ENCODE assay signal across 8 cellular contexts in the genomic region with DNA sequence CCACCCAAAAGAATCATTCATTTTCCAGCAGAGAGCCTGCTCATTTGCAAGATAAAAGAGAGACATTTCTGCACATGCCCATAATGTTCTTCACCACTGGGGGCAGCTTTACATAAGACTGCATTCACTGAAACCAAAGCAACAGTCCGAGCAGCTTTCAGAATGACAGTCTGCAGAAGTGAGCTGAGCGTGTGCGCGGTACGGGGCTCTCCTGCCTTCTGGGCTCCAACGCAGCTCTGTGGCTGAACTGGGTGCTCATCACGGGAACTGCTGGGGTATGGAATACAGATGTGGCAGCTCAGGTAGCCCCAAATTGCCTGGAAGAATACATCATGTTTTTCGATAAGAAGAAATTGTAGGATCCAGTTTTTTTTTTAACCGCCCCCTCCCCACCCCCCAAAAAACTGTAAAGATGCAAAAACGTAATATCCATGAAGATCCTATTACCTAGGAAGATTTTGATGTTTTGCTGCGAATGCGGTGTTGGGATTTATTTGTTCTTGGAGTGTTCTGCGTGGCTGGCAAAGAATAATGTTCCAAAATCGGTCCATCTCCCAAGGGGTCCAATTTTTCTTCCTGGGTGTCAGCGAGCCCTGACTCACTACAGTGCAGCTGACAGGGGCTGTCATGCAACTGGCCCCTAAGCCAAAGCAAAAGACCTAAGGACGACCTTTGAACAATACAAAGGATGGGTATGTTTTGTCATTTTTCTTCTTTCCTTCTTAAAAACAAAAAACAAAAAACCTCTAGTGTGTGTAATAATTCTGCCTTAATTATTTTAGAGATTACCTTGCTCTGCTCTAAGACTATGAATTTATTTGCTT. TPM values are rescaled to one million over a fixed set of nuclear protein-coding genes. Genes with fewer than 3 reads are reported as not detected.
A peak's percentile ranks its signal among the peaks of the same experiment; 100 is the strongest.
DNase-seq lines count a peak whose midpoint lies in the region; ATAC-seq lines count a peak whose summit lies in the region.

Gene LRRTM3, plus strand, starts transcription at position 141 of the 824 bp plus-strand sequence.

- H4K8ac ChIP-seq in trophoblast cell (ENCODE audit: low read depth, low read length): no peak within 1 kb of the TSS

- H4K91ac ChIP-seq in trophoblast cell (ENCODE audit: low read depth, low read length): no peak within 1 kb of the TSS

- peaks cover 4% of the 10 kb centered on the region for H3K4me1 Mint-ChIP-seq in activated T-helper 2 cell treated with anti-CD3 and anti-CD28 coated beads, Interferon-gamma antibody, Interleukin-2, Interleukin-4, amounts not matched to agents 10 μg/mL and 5 μg/mL and 100 μg/mL, durations not matched to agents 14 hours and 24 hours and 36 hours (ENCODE audit: low read depth)

- DNase-seq in Caki2 (ENCODE audit: low read depth) (peak; percentile 55), NCI-H2196 treated with DMSO at 0.1 percent for 48 hours (lab: John Stamatoyannopoulos, UW; ENCODE audit: unreplicated experiment) (peak; percentile 1), Right ventricle myocardium superior (peak; percentile 30), trophoblast cell (peak; percentile 8 to 48)
- DNase-seq in activated T-helper 2 cell treated with anti-CD3 and anti-CD28 coated beads, Interferon-gamma antibody, Interleukin-2, Interleukin-4, amounts not matched to agents 10 μg/mL and 5 μg/mL and 100 μg/mL, durations not matched to agents 14 hours and 24 hours and 36 hours (ENCODE audit: low spot score): peak; percentile 9
- no peak for DNase-seq in effector memory CD4-positive, alpha-beta T cell

- no peak within 1 kb of the TSS for H3K18ac ChIP-seq in trophoblast cell (ENCODE audit: low read length)

- H3K27ac Mint-ChIP-seq in activated T-helper 2 cell treated with anti-CD3 and anti-CD28 coated beads, Interferon-gamma antibody, Interleukin-2, Interleukin-4, amounts not matched to agents 10 μg/mL and 5 μg/mL and 100 μg/mL, durations not matched to agents 14 hours and 24 hours and 36 hours: no peak within 1 kb of the TSS

- intact Hi-C loops in activated T-helper 2 cell treated with anti-CD3 and anti-CD28 coated beads, Interferon-gamma antibody, Interleukin-2, Interleukin-4, amounts not matched to agents 10 μg/mL and 5 μg/mL and 100 μg/mL, durations not matched to agents 14 hours and 24 hours and 36 hours (cut with micrococcal nuclease): loop anchor here (5.0 kb wide), 2 partner anchors 596 to 744 kb away; no protein-coding TSS in a partner anchor
- intact Hi-C loops in Right ventricle myocardium superior (cut with DNase I): no loop called here

- no peak within 1 kb of the TSS for H2BK5ac ChIP-seq in trophoblast cell (ENCODE audit: low read depth, low read length, poor library complexity)

- H2BK12ac ChIP-seq in trophoblast cell (ENCODE audit: low read length): no peak within 1 kb of the TSS

- H3K4me1 ChIP-seq in trophoblast cell (ENCODE audit: control insufficient read depth in 1 of 2, insufficient read depth in 2 of 2, low read length in 2 of 2): no peaks in the 10 kb centered on the region
- H3K4me1 ChIP-seq in effector memory CD4-positive, alpha-beta T cell (ENCODE audit: control insufficient read depth, insufficient read depth, low read length, poor library complexity, severe bottlenecking): no peaks in the 10 kb centered on the region

- no peaks in the 10 kb centered on the region for H3K79me1 ChIP-seq in trophoblast cell (ENCODE audit: low read length)

- no peak within 1 kb of the TSS for H2AFZ ChIP-seq in trophoblast cell (ENCODE audit: insufficient read depth, low read length, poor library complexity)

- H2AK5ac ChIP-seq in trophoblast cell (ENCODE audit: low read length): no peak within 1 kb of the TSS

- no peaks in the 10 kb centered on the region for H3K9me3 ChIP-seq in trophoblast cell (ENCODE audit: insufficient read depth, low read depth, low read length)
- no peaks in the 10 kb centered on the region for H3K9me3 ChIP-seq in effector memory CD4-positive, alpha-beta T cell (ENCODE audit: control insufficient read depth, low read length)

- in situ Hi-C loops in Caki2 (cut with HindIII; ENCODE audit: low pct_unique_long_range_greater_than_20kb, low sequenced_read_pairs): no loop called here

- no peaks in the 10 kb centered on the region for H3K36me3 ChIP-seq in trophoblast cell (ENCODE audit: control insufficient read depth in 1 of 2, insufficient read depth in 2 of 2, low read length in 2 of 2)
- no peaks in the 10 kb centered on the region for H3K36me3 ChIP-seq in effector memory CD4-positive, alpha-beta T cell (ENCODE audit: control insufficient read depth, insufficient read depth, low read length)

- H3K27ac ChIP-seq in trophoblast cell (ENCODE audit: low read depth, low read length): no peak within 1 kb of the TSS
- H3K27ac ChIP-seq in effector memory CD4-positive, alpha-beta T cell (ENCODE audit: insufficient read depth, low read length, poor library complexity, severe bottlenecking): no peak within 1 kb of the TSS

- H3K4me2 ChIP-seq in trophoblast cell (ENCODE audit: low read length): peak within 1 kb of the TSS; percentile 45

- H3K14ac ChIP-seq in trophoblast cell (ENCODE audit: low read length): no peak within 1 kb of the TSS

- H3K79me2 ChIP-seq in trophoblast cell (ENCODE audit: control insufficient read depth, insufficient read depth, low read length, poor library complexity): no peaks in the 10 kb centered on the region

- no peak within 1 kb of the TSS for H2BK120ac ChIP-seq in trophoblast cell (ENCODE audit: insufficient read depth, low read length, poor library complexity)

- H3K9me3 Mint-ChIP-seq in activated T-helper 2 cell treated with anti-CD3 and anti-CD28 coated beads, Interferon-gamma antibody, Interleukin-2, Interleukin-4, amounts not matched to agents 10 μg/mL and 5 μg/mL and 100 μg/mL, durations not matched to agents 14 hours and 24 hours and 36 hours: no peaks in the 10 kb centered on the region

- no peak within 1 kb of the TSS for H3K4me3 Mint-ChIP-seq in activated T-helper 2 cell treated with anti-CD3 and anti-CD28 coated beads, Interferon-gamma antibody, Interleukin-2, Interleukin-4, amounts not matched to agents 10 μg/mL and 5 μg/mL and 100 μg/mL, durations not matched to agents 14 hours and 24 hours and 36 hours (ENCODE audit: low read depth)

- no peak within 1 kb of the TSS for H3K4ac ChIP-seq in trophoblast cell (ENCODE audit: low read depth, low read length)

- no peaks in the 10 kb centered on the region for H3K36me3 Mint-ChIP-seq in activated T-helper 2 cell treated with anti-CD3 and anti-CD28 coated beads, Interferon-gamma antibody, Interleukin-2, Interleukin-4, amounts not matched to agents 10 μg/mL and 5 μg/mL and 100 μg/mL, durations not matched to agents 14 hours and 24 hours and 36 hours (ENCODE audit: low read depth)

- no peak within 1 kb of the TSS for H3K4me3 ChIP-seq in trophoblast cell (ENCODE audit: low read depth, low read length)
- no peak within 1 kb of the TSS for H3K4me3 ChIP-seq in effector memory CD4-positive, alpha-beta T cell (ENCODE audit: insufficient read depth, low read depth, low read length, poor library complexity, severe bottlenecking)

- no CpG with 5 or more reads among the region's 16 CpGs for WGBS in trophoblast cell (ENCODE audit: extremely low coverage, insufficient coverage, insufficient read length)

- H3K27me3 Mint-ChIP-seq in activated T-helper 2 cell treated with anti-CD3 and anti-CD28 coated beads, Interferon-gamma antibody, Interleukin-2, Interleukin-4, amounts not matched to agents 10 μg/mL and 5 μg/mL and 100 μg/mL, durations not matched to agents 14 hours and 24 hours and 36 hours (ENCODE audit: low read depth): peaks cover 39% of the 10 kb centered on the region

- no peak within 1 kb of the TSS for H3K23ac ChIP-seq in trophoblast cell (ENCODE audit: low read length)

- no peak within 1 kb of the TSS for H3K9ac ChIP-seq in trophoblast cell (ENCODE audit: low read length)

- H3K27me3 ChIP-seq in trophoblast cell (ENCODE audit: insufficient read depth, low read length): no peaks in the 10 kb centered on the region
- H3K27me3 ChIP-seq in effector memory CD4-positive, alpha-beta T cell (replicated peaks; ENCODE audit: control insufficient read depth, insufficient read depth, low read length, poor library complexity, severe bottlenecking): no peaks in the 10 kb centered on the region

- ATAC-seq in GM18868 (IDR thresholded peaks at IDR 0.05; ENCODE audit: unreplicated experiment) (peak; percentile 100), HG03045 (IDR thresholded peaks at IDR 0.05; ENCODE audit: unreplicated experiment) (peak; percentile 100), Right ventricle myocardium superior (ENCODE audit: poor library complexity) (peak; percentile 91)

- no peak within 1 kb of the TSS for H4K12ac ChIP-seq in trophoblast cell (ENCODE audit: low read depth, low read length)

RNA-seq across cellular contexts. Expression of gene LRRTM3, which starts in this region (rescaled TPM):
- not detected in 2 replicates for total RNA-seq in Caki2 (2014; rRNA removed; shearing (Covaris generic); ENCODE audit: low replicate concordance)
- not detected in 2 replicates for total RNA-seq in activated T-helper 2 cell treated with anti-CD3 and anti-CD28 coated beads, Interferon-gamma antibody, Interleukin-2, Interleukin-4, amounts not matched to agents 10 μg/mL and 5 μg/mL and 100 μg/mL, durations not matched to agents 14 hours and 24 hours and 36 hours
- not detected for total RNA-seq in Right ventricle myocardium superior
- not detected in 2 replicates for polyA plus RNA-seq in trophoblast cell (2013)

Comparison
In these comparisons a context has a peak if more than half of its experiments do, and no peak if none do; other contexts are left out.
1. Peak in DNase-seq in Caki2; RNA of the gene not detected or under 1 TPM.
2. Peak in DNase-seq in activated T-helper 2 cell treated with anti-CD3 and anti-CD28 coated beads, Interferon-gamma antibody, Interleukin-2, Interleukin-4, amounts not matched to agents 10 μg/mL and 5 μg/mL and 100 μg/mL, durations not matched to agents 14 hours and 24 hours and 36 hours; RNA of the gene not detected or under 1 TPM.
3. Peak in DNase-seq and ATAC-seq in Right ventricle myocardium superior; RNA of the gene not detected or under 1 TPM.
4. DNase-seq: peak in NCI-H2196 treated with DMSO at 0.1 percent for 48 hours (single experiment) and trophoblast cell (2 of 2); none in effector memory CD4-positive, alpha-beta T cell (0 of 3).
5. Peak in every context shown above with its lines, with median percentiles within 50 percentile points of each other: ATAC-seq.